11 cellular contexts compared by ENCODE assay signal in genomic region chr6:9516207-9516606, GRCh38.
DNase-seq lines count a peak whose midpoint lies in the region; ATAC-seq and TF ChIP-seq lines count a peak whose summit lies in the region.
"Had no signal": no experiment of that assay in that cellular context is flagged by ENCODE, and none has a peak within 500 bp of the region (broad histone marks: within the 10 kb centered on the region; RNA-seq: fewer than 3 reads in every experiment).

No MANE protein-coding gene starts in this region.

- no peak overlapping the region for H3K27ac ChIP-seq in SJCRH30

- H3K9ac ChIP-seq in skeletal muscle satellite cell (ENCODE audit: low read depth, low read length) = peak overlapping the region; percentile 14

- peak; percentile 5 for DNase-seq in DMS53 (lab: John Stamatoyannopoulos, UW)
- no peak for DNase-seq in DMS53 treated with DMSO at 0.1 percent for 48 hours (lab: John Stamatoyannopoulos, UW; ENCODE audit: unreplicated experiment)
- peak; percentile 55 to 56 for DNase-seq in SJCRH30
- DNase-seq in fibroblast of mammary gland (ENCODE audit: low read depth) = peak; percentile 46
- DNase-seq in KBM-7 = no peak
- DNase-seq in UCSD-AML1 (lab: John Stamatoyannopoulos, UW; ENCODE audit: unreplicated experiment) = no peak
- DNase-seq: activated naive CD4-positive, alpha-beta T cell treated with anti-CD3 and anti-CD28 coated beads for 36 hours; Karpas-422 had no signal

- H3K27me3 ChIP-seq in SJCRH30 (no peaks in the 10 kb centered on the region), skeletal muscle satellite cell (ENCODE audit: control insufficient read depth, insufficient read depth, low read length) (no peaks in the 10 kb centered on the region)

- in situ Hi-C loops in KBM-7 (cut with MboI; ENCODE audit: low pct_unique_long_range_greater_than_20kb, low sequenced_read_pairs) = no loop called here

- H3K4me3 ChIP-seq in SJCRH30 (no peak overlapping the region), fibroblast of mammary gland (ENCODE audit: control insufficient read depth, low read depth, low read length) (no peak overlapping the region), skeletal muscle satellite cell (ENCODE audit: low read length) (no peak overlapping the region)
- H3K4me3 ChIP-seq: skin epidermis had no signal

- no peak for TF ChIP-seq CTCF in fibroblast of mammary gland (conservative IDR thresholded peaks at IDR 0.05; ENCODE audit: control insufficient read depth, insufficient read depth, low read depth, low read length)

- peak overlapping the region; percentile 37 for H3K4me2 ChIP-seq in skeletal muscle satellite cell (ENCODE audit: low read length)

- H3K9me3 ChIP-seq in SJCRH30 (replicated peaks) = no peaks in the 10 kb centered on the region
- H3K9me3 ChIP-seq in skeletal muscle satellite cell (replicated peaks; ENCODE audit: low read length) = no peaks in the 10 kb centered on the region

- H3K36me3 ChIP-seq in SJCRH30 (no peaks in the 10 kb centered on the region), skeletal muscle satellite cell (ENCODE audit: insufficient read depth, low read length) (no peaks in the 10 kb centered on the region)

- peaks cover 12% of the 10 kb centered on the region for H3K4me1 ChIP-seq in SJCRH30
- H3K4me1 ChIP-seq in skeletal muscle satellite cell (ENCODE audit: control insufficient read depth, insufficient read depth, low read length) = peaks cover 31% of the 10 kb centered on the region

- no peak for ATAC-seq in HG03354 (IDR thresholded peaks at IDR 0.05; ENCODE audit: poor library complexity, severe bottlenecking, unreplicated experiment)

Comparison
In these comparisons a context has a peak if more than half of its experiments do, and no peak if none do; other contexts are left out.
1. DNase-seq: peak in DMS53 (single experiment), SJCRH30 (2 of 2) and fibroblast of mammary gland (single experiment); none in DMS53 treated with DMSO at 0.1 percent for 48 hours (single experiment), KBM-7 (single experiment) and UCSD-AML1 (single experiment).